Comparison of ENCODE assay signal across 23 cellular contexts in the genomic region with DNA sequence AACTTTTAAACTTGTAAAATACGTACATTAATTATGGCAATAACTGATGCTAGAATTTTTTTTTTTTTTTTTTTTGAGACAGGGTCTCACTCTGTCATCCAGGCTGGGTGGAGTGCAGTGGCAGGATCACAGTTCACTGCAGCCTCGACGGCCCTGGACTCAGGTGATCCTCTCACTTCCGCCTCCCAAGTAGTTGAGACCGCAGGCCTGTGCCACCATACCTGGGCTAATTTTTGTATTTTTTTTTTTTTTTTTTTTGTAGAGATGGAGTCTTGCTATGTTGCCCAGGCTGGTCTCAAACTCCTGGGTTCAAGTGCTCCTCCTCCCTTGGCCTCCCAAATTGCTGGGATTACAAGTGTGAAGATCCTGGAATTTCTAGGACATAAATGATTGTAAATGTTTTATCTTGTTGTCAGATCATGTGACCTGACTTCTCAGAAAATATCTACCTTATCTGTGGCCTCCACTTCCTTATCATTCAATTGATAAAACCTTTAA.
"Had no signal": no experiment of that assay in that cellular context is flagged by ENCODE, and none has a peak within 500 bp of the region (broad histone marks: within the 10 kb centered on the region; RNA-seq: fewer than 3 reads in every experiment).

No MANE protein-coding gene starts in this region.

- H3K9me3 Mint-ChIP-seq: naive B cell had no signal

- DNase-seq: dermis blood vessel endothelial cell; dorsolateral prefrontal cortex; effector CD4-positive, alpha-beta T cell; effector memory CD4-positive, alpha-beta T cell; foreskin keratinocyte; heart left ventricle; hippocampal formation; left cardiac atrium; left lung; left ventricle myocardium superior; lower lobe of right lung; mesenchymal stem cell; mucosa of descending colon; naive B cell had no signal

- H3K36me3 ChIP-seq: esophagus muscularis mucosa, gastroesophageal sphincter, heart left ventricle, left lung, lower lobe of right lung had no signal

- H3K4me1 ChIP-seq: foreskin keratinocyte had no signal

- ATAC-seq: foreskin keratinocyte, gastroesophageal sphincter, heart left ventricle, left cardiac atrium, left lung, left ventricle myocardium superior, lower lobe of right lung, mucosa of descending colon had no signal

- H3K27me3 ChIP-seq: dorsolateral prefrontal cortex, esophagus muscularis mucosa, foreskin keratinocyte, gastroesophageal sphincter, heart left ventricle, left lung had no signal

- H3K4me3 ChIP-seq: coronary artery, esophagus muscularis mucosa, gastroesophageal sphincter, heart left ventricle, left lung, lower lobe of right lung, mucosa of descending colon had no signal

- FAIRE-seq: colon, endothelial cell of umbilical vein, frontal cortex, islet of Langerhans, keratinocyte had no signal

- H3K9me3 ChIP-seq: esophagus muscularis mucosa, gastroesophageal sphincter, left lung, lower lobe of right lung, mucosa of descending colon had no signal

- H3K36me3 Mint-ChIP-seq: mesothelial cell of epicardium had no signal

- H3K27me3 Mint-ChIP-seq: naive B cell had no signal

- H3K27ac ChIP-seq: coronary artery, dorsolateral prefrontal cortex, esophagus muscularis mucosa, foreskin keratinocyte, gastroesophageal sphincter, heart left ventricle, left lung, lower lobe of right lung had no signal
